ENCODE assay signal across 16 cellular contexts in genomic region chr10:97138777-97139317, GRCh38. TPM values are rescaled to one million over a fixed set of nuclear protein-coding genes. Genes with fewer than 3 reads are reported as not detected.
DNase-seq lines count a peak whose midpoint lies in the region; ATAC-seq and TF ChIP-seq lines count a peak whose summit lies in the region.
"Had no signal": no experiment of that assay in that cellular context is flagged by ENCODE, and none has a peak within 500 bp of the region (broad histone marks: within the 10 kb centered on the region; RNA-seq: fewer than 3 reads in every experiment).

No MANE protein-coding gene starts in this region.

- H3K27ac Mint-ChIP-seq in nephron progenitor cell = peak overlapping the region; percentile 10
- H3K27ac Mint-ChIP-seq: CD4-positive, alpha-beta memory T cell had no signal

- TF ChIP-seq CTCF in HCT116 (IDR thresholded peaks at IDR 0.05 in 2 of 3, conservative IDR thresholded peaks at IDR 0.05 in 1 of 3; ENCODE audit: borderline replicate concordance in 1 of 3, insufficient read depth in 1 of 3, low read depth in 2 of 3, low read length in 2 of 3) (no peak), nephron progenitor cell (IDR thresholded peaks at IDR 0.05) (no peak), prostate gland (IDR thresholded peaks at IDR 0.05) (no peak)

- no peaks in the 10 kb centered on the region for H3K9me2 ChIP-seq in HCT116 (ENCODE audit: insufficient read depth)

- CTCF ChIA-PET in HCT116 (lab: Charles Lee) = interaction anchor here (1.1 to 2.8 kb wide), 6 partner anchors 8 to 71 kb away, joined by 3 to 14 read pairs (median 4); no protein-coding TSS in a partner anchor

- peaks cover 6% of the 10 kb centered on the region for H3K9me3 Mint-ChIP-seq in nephron progenitor cell
- H3K9me3 Mint-ChIP-seq: CD4-positive, alpha-beta memory T cell had no signal

- 86% methylated on average over 7 of the region's 7 CpGs for WGBS in prostate gland

- H3K4me1 ChIP-seq in HCT116 (ENCODE audit: control insufficient read depth in 1 of 2, insufficient read depth in 2 of 2, low read length in 2 of 2) (peaks cover 3 to 9% of the 10 kb centered on the region in 2 experiments; a peak in 1 of 4 replicates), prostate gland (replicated peaks) (no peaks in the 10 kb centered on the region)

- peaks cover 19% of the 10 kb centered on the region for H3K36me3 Mint-ChIP-seq in nephron progenitor cell (ENCODE audit: low read depth)
- H3K36me3 Mint-ChIP-seq: CD4-positive, alpha-beta memory T cell had no signal

- H3K27ac ChIP-seq in HCT116 (ENCODE audit: low read depth, low read length) = no peak overlapping the region
- H3K27ac ChIP-seq in prostate gland = no peak overlapping the region
- H3K27ac ChIP-seq: KMS-11, RWPE1 had no signal

- H3K36me3 ChIP-seq in HCT116 (ENCODE audit: control insufficient read depth in 1 of 2, insufficient read depth in 2 of 2, low read length in 2 of 2) (no peaks in the 10 kb centered on the region), prostate gland (no peaks in the 10 kb centered on the region)
- H3K36me3 ChIP-seq: BE2C had no signal

- no TSS peak for BruUV-seq in HCT116 (replicated peaks; lab: Mats Ljungman, UMichigan)

- no peaks in the 10 kb centered on the region for H3K79me2 ChIP-seq in HCT116 (ENCODE audit: insufficient read depth, low read length)

- ATAC-seq in HCT116 = no peak

- H4K20me1 ChIP-seq in HCT116 (ENCODE audit: insufficient read depth) = no peaks in the 10 kb centered on the region

- H2AFZ ChIP-seq in HCT116 (ENCODE audit: low read depth, low read length, poor library complexity, severe bottlenecking) = peak overlapping the region; percentile 59

- POLR2A ChIA-PET in HCT116 (lab: Charles Lee) = no interaction called here

- H3K9ac ChIP-seq in HCT116 (ENCODE audit: low read length) = no peak overlapping the region
- H3K9ac ChIP-seq: KMS-11 had no signal

- DNase-seq in DMS79 treated with DMSO at 0.1 percent for 48 hours (lab: John Stamatoyannopoulos, UW) (peak; percentile 36), HCT116 (ENCODE audit: low read depth, low spot score) (no peak), cardiac septum (ENCODE audit: low spot score) (peak; percentile 71), nephron progenitor cell (no peak), prostate gland (ENCODE audit: low spot score) (no peak), NCI-H226 (no peak)
- DNase-seq in activated CD4-positive, CD25-positive, alpha-beta regulatory T cell (lab: John Stamatoyannopoulos, UW) = no peak
- DNase-seq: BE2C; CD4-positive, alpha-beta memory T cell; NCI-H1092; NCI-H2171; OCI-M1 had no signal

- H3K9me3 ChIP-seq in HCT116 (ENCODE audit: control insufficient read depth in 1 of 2, insufficient read depth in 1 of 2, low read depth in 1 of 2, low read length in 2 of 2) (no peaks in the 10 kb centered on the region), prostate gland (no peaks in the 10 kb centered on the region)
- H3K9me3 ChIP-seq: BE2C had no signal

- H3K27me3 ChIP-seq in HCT116 (ENCODE audit: insufficient read depth, low read length) = peaks cover 6% of the 10 kb centered on the region; the same call in 1 of the 2 replicates
- no peaks in the 10 kb centered on the region for H3K27me3 ChIP-seq in prostate gland (replicated peaks; ENCODE audit: insufficient read depth)
- H3K27me3 ChIP-seq: BE2C had no signal

- intact Hi-C loops in HCT116 (cut with micrococcal nuclease) (loop anchor here (1.0 to 2.0 kb wide), 2 partner anchors 58 to 71 kb away; no protein-coding TSS in a partner anchor), cardiac septum (cut with DNase I) (no loop called here), prostate gland (cut with DNase I) (no loop called here)

- RAD21 ChIA-PET in HCT116 (lab: Charles Lee; ENCODE audit: low non-redundant PET in 1 of 2, low total read pairs in 2 of 2, uncharacterized antibody in 2 of 2, unreplicated experiment in 2 of 2) = no interaction called here

- H3K4me2 ChIP-seq in HCT116 (ENCODE audit: low read length) = no peak overlapping the region
- H3K4me2 ChIP-seq: KMS-11 had no signal

- peaks cover 78% of the 10 kb centered on the region for H3K4me1 Mint-ChIP-seq in nephron progenitor cell
- H3K4me1 Mint-ChIP-seq: CD4-positive, alpha-beta memory T cell had no signal

- TF ChIP-seq POLR2A in HCT116 (IDR thresholded peaks at IDR 0.05; ENCODE audit: borderline replicate concordance, extremely low read depth, insufficient read depth, insufficient read length) (no peak), prostate gland (IDR thresholded peaks at IDR 0.05) (no peak)

- TF ChIP-seq RAD21 in HCT116 (IDR thresholded peaks at IDR 0.05; ENCODE audit: low read depth) = no peak

- H3K27me3 Mint-ChIP-seq in nephron progenitor cell (ENCODE audit: low read depth, poor library complexity) = peaks cover 24% of the 10 kb centered on the region

- no peak overlapping the region for H3K4me3 Mint-ChIP-seq in nephron progenitor cell
- H3K4me3 Mint-ChIP-seq: CD4-positive, alpha-beta memory T cell had no signal

- H3K4me3 ChIP-seq in HCT116 (replicated peaks in 1 of 2; ENCODE audit: low read depth in 1 of 2, low read length in 2 of 2) (no peak overlapping the region), prostate gland (no peak overlapping the region)

TF ChIP-seq in HCT116, 20 proteins besides CTCF, POLR2A, EP300 and RAD21 (continues in another document):
- TF ChIP-seq SRF (IDR thresholded peaks at IDR 0.05; ENCODE audit: low read depth) (no peak), EZH2phosphoT487 (IDR thresholded peaks at IDR 0.05; ENCODE audit: borderline replicate concordance) (no peak), SIN3A (IDR thresholded peaks at IDR 0.05; ENCODE audit: low read depth) (no peak), ZBTB33 (IDR thresholded peaks at IDR 0.05; ENCODE audit: extremely low read depth, insufficient replicate concordance, low read length) (no peak), YY1 (IDR thresholded peaks at IDR 0.05; ENCODE audit: extremely low read depth, insufficient replicate concordance, low read depth, low read length) (no peak), FOSL1 (IDR thresholded peaks at IDR 0.05; ENCODE audit: low read depth) (no peak), CEBPB (IDR thresholded peaks at IDR 0.05; ENCODE audit: low read depth) (no peak), CBX3 (IDR thresholded peaks at IDR 0.05; ENCODE audit: low read depth) (no peak), ZNF274 (IDR thresholded peaks at IDR 0.05; ENCODE audit: low read depth, low read length) (no peak), POLR2AphosphoS5 (IDR thresholded peaks at IDR 0.05; ENCODE audit: low read depth, low read length) (no peak), REST (IDR thresholded peaks at IDR 0.05; ENCODE audit: low read depth) (no peak), ELF1 (IDR thresholded peaks at IDR 0.05; ENCODE audit: borderline replicate concordance, low read depth) (no peak), JUND (IDR thresholded peaks at IDR 0.05) (no peak), ZFX (IDR thresholded peaks at IDR 0.05) (no peak), ATF3 (IDR thresholded peaks at IDR 0.05) (no peak), EZH2 (IDR thresholded peaks at IDR 0.05) (no peak), TCF7L2 (IDR thresholded peaks at IDR 0.05; ENCODE audit: borderline replicate concordance, extremely low read depth, insufficient read depth, insufficient read length) (no peak)

RNA-seq across cellular contexts. Expression of gene SLIT1, which starts 46.9 kb away (rescaled TPM):
- 0.42 TPM for total RNA-seq in HCT116 (2021; ENCODE audit: unreplicated experiment)
- 0.16 and 0.20 TPM in 2 replicates for polyA plus RNA-seq in HCT116 (2012)
- total RNA-seq in cardiac septum = 0.05 TPM
- total RNA-seq in prostate gland = under 1 TPM; 0.59 to 0.91 TPM
- total RNA-seq: MCF 10A, SK-MEL-5 had no signal

Comparison
In these comparisons a context has a peak if more than half of its experiments do, and no peak if none do; other contexts are left out.
1. DNase-seq: peak in DMS79 treated with DMSO at 0.1 percent for 48 hours (single experiment) and cardiac septum (single experiment); none in HCT116 (single experiment), nephron progenitor cell (single experiment), prostate gland (single experiment), activated CD4-positive, CD25-positive, alpha-beta regulatory T cell (0 of 4) and NCI-H226 (single experiment).